23 cellular contexts compared by ENCODE assay signal in genomic region chr3:8516783-8517182, GRCh38. TPM values are rescaled to one million over a fixed set of nuclear protein-coding genes. Genes with fewer than 3 reads are reported as not detected.
"Had no signal": no experiment of that assay in that cellular context is flagged by ENCODE, and none has a peak within 500 bp of the region (broad histone marks: within the 10 kb centered on the region; RNA-seq: fewer than 3 reads in every experiment).

No MANE protein-coding gene starts in this region.

- H3K9me3 ChIP-seq: ovary, tibial nerve had no signal

- H3K27ac ChIP-seq: hepatocyte had no signal

- DNase-seq: activated B cell treated with CpG ODN at 0.5 μM for 24 hours; activated CD4-positive, alpha-beta memory T cell treated with anti-CD3 and anti-CD28 coated beads for 36 hours; activated CD4-positive, alpha-beta T cell treated with anti-CD3 and anti-CD28 coated beads for 4 hours; activated effector memory CD4-positive, alpha-beta T cell treated with Interleukin-2 at 50 U/mL for 16 hours; activated naive CD4-positive, alpha-beta T cell treated with anti-CD3 and anti-CD28 coated beads for 36 hours; activated naive CD8-positive, alpha-beta T cell treated with anti-CD3 and anti-CD28 coated beads, Interleukin-2, amount 10 ng/mL, durations not matched to agents 7 days and 5 days; activated T-cell treated with anti-CD3 and anti-CD28 coated beads, Interleukin-2, amount 50 U/mL, for 72 hours; amygdala; caudate nucleus; effector memory CD4-positive, alpha-beta T cell; foreskin melanocyte; glutamatergic neuron; immature natural killer cell; naive thymus-derived CD8-positive, alpha-beta T cell; stimulated activated CD4-positive, alpha-beta T cell treated with anti-CD3 and anti-CD28 coated beads, Interleukin-1b, Interleukin-23, amount 100 ng/mL, for 48 hours; SW 1271; T-helper 17 cell had no signal

- ATAC-seq: activated T-cell treated with anti-CD3 and anti-CD28 coated beads, Interleukin-2, amount 50 U/mL, for 72 hours; left lobe of liver; naive thymus-derived CD8-positive, alpha-beta T cell; T-helper 17 cell had no signal

- H3K4me3 Mint-ChIP-seq: activated B cell treated with CpG ODN at 0.5 μM for 24 hours; activated CD4-positive, alpha-beta memory T cell treated with anti-CD3 and anti-CD28 coated beads for 36 hours; activated naive CD4-positive, alpha-beta T cell treated with anti-CD3 and anti-CD28 coated beads for 36 hours; activated naive CD8-positive, alpha-beta T cell treated with anti-CD3 and anti-CD28 coated beads, Interleukin-2, amount 10 ng/mL, durations not matched to agents 7 days and 5 days; activated T-cell treated with anti-CD3 and anti-CD28 coated beads, Interleukin-2, amount 50 U/mL, for 72 hours; brain; immature natural killer cell; naive thymus-derived CD8-positive, alpha-beta T cell; stimulated activated naive CD8-positive, alpha-beta T cell treated with anti-CD3 and anti-CD28 coated beads, Interleukin-15, Interleukin-2, amounts not matched to agents 100 ng/mL and 50 ng/mL, for 24 hours; T-helper 17 cell had no signal

- H2AFZ ChIP-seq: hepatocyte had no signal

- H3K27me3 ChIP-seq: hepatocyte, ovary, tibial nerve had no signal

- H3K27me3 Mint-ChIP-seq: activated B cell treated with CpG ODN at 0.5 μM for 24 hours had no signal

- H3K9me3 Mint-ChIP-seq: activated B cell treated with CpG ODN at 0.5 μM for 24 hours; activated CD4-positive, alpha-beta memory T cell treated with anti-CD3 and anti-CD28 coated beads for 36 hours; activated naive CD4-positive, alpha-beta T cell treated with anti-CD3 and anti-CD28 coated beads for 36 hours; activated naive CD8-positive, alpha-beta T cell treated with anti-CD3 and anti-CD28 coated beads, Interleukin-2, amount 10 ng/mL, durations not matched to agents 7 days and 5 days had no signal

- H3K4me3 ChIP-seq: hepatocyte, ovary, tibial nerve had no signal

- H3K36me3 Mint-ChIP-seq: activated CD4-positive, alpha-beta memory T cell treated with anti-CD3 and anti-CD28 coated beads for 36 hours; activated naive CD8-positive, alpha-beta T cell treated with anti-CD3 and anti-CD28 coated beads, Interleukin-2, amount 10 ng/mL, durations not matched to agents 7 days and 5 days; immature natural killer cell; naive thymus-derived CD8-positive, alpha-beta T cell had no signal

- H3K4me1 Mint-ChIP-seq: activated B cell treated with CpG ODN at 0.5 μM for 24 hours; activated naive CD8-positive, alpha-beta T cell treated with anti-CD3 and anti-CD28 coated beads, Interleukin-2, amount 10 ng/mL, durations not matched to agents 7 days and 5 days; immature natural killer cell; T-helper 17 cell had no signal

- H3K36me3 ChIP-seq: ovary had no signal

- H3K27ac Mint-ChIP-seq: activated B cell treated with CpG ODN at 0.5 μM for 24 hours; activated CD4-positive, alpha-beta memory T cell treated with anti-CD3 and anti-CD28 coated beads for 36 hours; activated naive CD4-positive, alpha-beta T cell treated with anti-CD3 and anti-CD28 coated beads for 36 hours; activated naive CD8-positive, alpha-beta T cell treated with anti-CD3 and anti-CD28 coated beads, Interleukin-2, amount 10 ng/mL, durations not matched to agents 7 days and 5 days; activated T-cell treated with anti-CD3 and anti-CD28 coated beads, Interleukin-2, amount 50 U/mL, for 72 hours; brain; immature natural killer cell; naive thymus-derived CD8-positive, alpha-beta T cell; stimulated activated naive CD8-positive, alpha-beta T cell treated with anti-CD3 and anti-CD28 coated beads, Interleukin-15, Interleukin-2, amounts not matched to agents 100 ng/mL and 50 ng/mL, for 24 hours; T-helper 17 cell had no signal

- H3K4me2 ChIP-seq: hepatocyte had no signal

RNA-seq across cellular contexts. Expression of gene LMCD1, which starts 15.2 kb away (rescaled TPM):
- total RNA-seq: naive thymus-derived CD8-positive, alpha-beta T cell had no signal
